8 cellular contexts compared by ENCODE assay signal in genomic region chr6:28839443-28840120, GRCh38.
DNase-seq lines count a peak whose midpoint lies in the region; ATAC-seq, FAIRE-seq and TF ChIP-seq lines count a peak whose summit lies in the region.

No MANE protein-coding gene starts in this region.

- H3K27ac ChIP-seq in heart right ventricle (no peak overlapping the region), K562 (ENCODE audit: extremely low read depth, low read depth, low read length) (peak overlapping the region; percentile 86; the same call in 1 of the 3 replicates), mesendoderm (ENCODE audit: low read depth, low read length) (no peak overlapping the region), uterus (peak overlapping the region; percentile 76 to 78)

- ATAC-seq in heart right ventricle: no peak
- no peak for ATAC-seq in left cardiac atrium
- no peak for ATAC-seq in K562
- no peak for ATAC-seq in GM21786 (IDR thresholded peaks at IDR 0.05; ENCODE audit: unreplicated experiment)

- TF ChIP-seq POLR2A in K562 (conservative IDR thresholded peaks at IDR 0.05) (no peak), uterus (IDR thresholded peaks at IDR 0.05) (no peak)

- H3K4me3 ChIP-seq in heart right ventricle: peak overlapping the region in 9 of 10 donors; percentile 49 to 75 (median 67)
- H3K4me3 ChIP-seq in K562: peak overlapping the region; percentile 74
- no peak overlapping the region for H3K4me3 ChIP-seq in mesendoderm (ENCODE audit: low read length)
- H3K4me3 ChIP-seq in uterus: peak overlapping the region; percentile 55 to 58

- intact Hi-C loops in heart right ventricle (cut with DNase I) (loop anchor here in 9 of 10 donors (2.0 to 10.0 kb wide), 8 partner anchors 23 to 178 kb away; no protein-coding TSS in a partner anchor), left cardiac atrium (cut with DNase I) (loop anchor here (5.0 to 10.0 kb wide), 6 partner anchors 58 to 753 kb away; no protein-coding TSS in a partner anchor), K562 (cut with micrococcal nuclease) (loop anchor here (2.0 to 5.0 kb wide), 4 partner anchors 31 to 748 kb away; partner anchors contain the start of gene OR2H2), uterus (cut with DNase I; ENCODE audit: low total_unique reads) (loop anchor here (10.0 kb wide), 1 partner anchor 175 kb away; no protein-coding TSS in a partner anchor)

- no peak overlapping the region for H2BK5ac ChIP-seq in mesendoderm (ENCODE audit: low read length)

- no peaks in the 10 kb centered on the region for H4K20me1 ChIP-seq in K562 (replicated peaks; ENCODE audit: control insufficient read depth, insufficient read depth, low read length)

- TF ChIP-seq RAD21 in K562 (CRISPR knock-in tag; conservative IDR thresholded peaks at IDR 0.05 in 1 of 2, IDR thresholded peaks at IDR 0.05 in 1 of 2): no peak

- no peak overlapping the region for H3K23ac ChIP-seq in mesendoderm (ENCODE audit: low read length)

- peaks cover 0 to 27% (median 18%) of the 10 kb centered on the region in 9 donors for H3K4me1 ChIP-seq in heart right ventricle
- H3K4me1 ChIP-seq in K562 (replicated peaks in 1 of 2; ENCODE audit: control insufficient read depth in 2 of 2, insufficient read depth in 2 of 2, low read length in 2 of 2): peaks cover 0 to 5% of the 10 kb centered on the region in 2 experiments; a peak in 2 of 5 replicates
- H3K4me1 ChIP-seq in mesendoderm (ENCODE audit: control insufficient read depth, low read depth, low read length): no peaks in the 10 kb centered on the region
- H3K4me1 ChIP-seq in uterus: no peaks in the 10 kb centered on the region

- CTCF ChIA-PET in K562 (lab: Yijun Ruan, JAX; ENCODE audit: low intra/inter-chr PET ratio): interaction anchor here (0.9 to 4.6 kb wide), 7 partner anchors 22 to 178 kb away, joined by 3 to 53 read pairs (median 4); no protein-coding TSS in a partner anchor

- H3K27me3 ChIP-seq in heart right ventricle (peaks cover 0 to 74% (median 46%) of the 10 kb centered on the region in 7 donors), K562 (ENCODE audit: control insufficient read depth in 2 of 2, insufficient read depth in 2 of 2, low read length in 2 of 2) (no peaks in the 10 kb centered on the region), mesendoderm (ENCODE audit: insufficient read depth, low read length, poor library complexity) (no peaks in the 10 kb centered on the region), uterus (peaks cover 0 to 12% of the 10 kb centered on the region in 2 donors)

- DNase-seq in heart right ventricle: no peak
- DNase-seq in left cardiac atrium: no peak
- no peak for DNase-seq in K562 (ENCODE audit: extremely low read depth in 1 of 4, low spot score in 3 of 4)
- DNase-seq in mesendoderm: no peak
- DNase-seq in uterus: no peak
- DNase-seq in hypothalamus (lab: John Stamatoyannopoulos, UW): no peak
- no peak for DNase-seq in activated effector memory CD4-positive, alpha-beta T cell treated with anti-CD3 and anti-CD28 coated beads, Interleukin-2, amount 50 U/mL, for 16 hours

- no peak overlapping the region for H2BK15ac ChIP-seq in mesendoderm (replicated peaks; ENCODE audit: low read depth)

- H3K9me3 ChIP-seq in heart right ventricle: no peaks in the 10 kb centered on the region
- no peaks in the 10 kb centered on the region for H3K9me3 ChIP-seq in K562 (replicated peaks; ENCODE audit: control insufficient read depth, insufficient read depth, low read depth, low read length)
- H3K9me3 ChIP-seq in uterus: no peaks in the 10 kb centered on the region

- H2BK120ac ChIP-seq in mesendoderm (ENCODE audit: low read depth, low read length): no peak overlapping the region

- H3K9me1 ChIP-seq in K562 (ENCODE audit: control insufficient read depth, insufficient read depth, low read length): no peaks in the 10 kb centered on the region

- H3K36me3 ChIP-seq in heart right ventricle: no peaks in the 10 kb centered on the region
- H3K36me3 ChIP-seq in K562 (ENCODE audit: control insufficient read depth, insufficient read depth, low read length): peaks cover 3% of the 10 kb centered on the region; the same call in 1 of the 3 replicates
- no peaks in the 10 kb centered on the region for H3K36me3 ChIP-seq in mesendoderm (ENCODE audit: control insufficient read depth, insufficient read depth, low read length)
- no peaks in the 10 kb centered on the region for H3K36me3 ChIP-seq in uterus

- TF ChIP-seq CTCF in heart right ventricle (IDR thresholded peaks at IDR 0.05): no peak
- no peak for TF ChIP-seq CTCF in K562 (IDR thresholded peaks at IDR 0.05 in 2 of 3, conservative IDR thresholded peaks at IDR 0.05 in 1 of 3; ENCODE audit: insufficient read depth in 2 of 3, low read depth in 1 of 3, low read length in 3 of 3)
- no peak for TF ChIP-seq CTCF in uterus (IDR thresholded peaks at IDR 0.05)

- H3K79me1 ChIP-seq in mesendoderm (ENCODE audit: low read length): no peaks in the 10 kb centered on the region

- peak overlapping the region; percentile 50 to 90; a peak in 3 of 4 replicates for H3K9ac ChIP-seq in K562 (ENCODE audit: insufficient read depth in 1 of 2, low read depth in 2 of 2, low read length in 2 of 2)
- peak overlapping the region; percentile 77 for H3K9ac ChIP-seq in mesendoderm (ENCODE audit: low read length)

- no peak for FAIRE-seq in K562 (lab: Jason Lieb, UNC)

- no TSS peak for BruUV-seq in K562 (replicated peaks; lab: Mats Ljungman, UMichigan)

- H4K8ac ChIP-seq in mesendoderm (ENCODE audit: low read depth, low read length): no peak overlapping the region

- peak overlapping the region; percentile 99 for H3K4me2 ChIP-seq in K562 (ENCODE audit: insufficient read depth, low read length)
- peak overlapping the region; percentile 44 for H3K4me2 ChIP-seq in mesendoderm (ENCODE audit: low read length)

- POLR2A ChIA-PET in K562 (lab: Yijun Ruan, JAX): interaction anchor here (0.5 to 1.3 kb wide), 6 partner anchors 9 to 177 kb away, joined by 3 to 4 read pairs (median 3); no protein-coding TSS in a partner anchor

- 15% methylated on average over 9 of the region's 9 CpGs for WGBS in heart right ventricle, 2 donors
- WGBS in K562 (ENCODE audit: insufficient coverage, low coverage, missing lambda C conversion rate): 9% methylated on average over 9 of the region's 9 CpGs
- no CpG with 5 or more reads among the region's 9 CpGs for WGBS in mesendoderm (ENCODE audit: extremely low coverage, insufficient coverage, low lambda C conversion rate)

- no peaks in the 10 kb centered on the region for H3K79me2 ChIP-seq in K562 (ENCODE audit: control insufficient read depth, insufficient read depth, low read length)
- H3K79me2 ChIP-seq in mesendoderm (ENCODE audit: control insufficient read depth, insufficient read depth, low read length): no peaks in the 10 kb centered on the region

- H3K56ac ChIP-seq in mesendoderm (ENCODE audit: low read length): no peak overlapping the region

- no peak overlapping the region for H4K5ac ChIP-seq in mesendoderm (ENCODE audit: low read length)

- no peak overlapping the region for H3K18ac ChIP-seq in mesendoderm (ENCODE audit: low read length)

- in situ Hi-C loops in K562 (cut with MboI): loop anchor here (5.0 to 25.0 kb wide), 3 partner anchors 178 to 748 kb away; partner anchors contain the start of gene OR2H2

- no peak overlapping the region for H3K4ac ChIP-seq in mesendoderm (ENCODE audit: low read depth, low read length)

- no peak overlapping the region for H2AK5ac ChIP-seq in mesendoderm (ENCODE audit: low read length)

- H2AFZ ChIP-seq in K562 (ENCODE audit: low read depth, low read length): peak overlapping the region; percentile 100

- no peak for TF ChIP-seq EP300 in K562 (IDR thresholded peaks at IDR 0.05; ENCODE audit: low read length)

TF ChIP-seq in K562, 482 proteins besides CTCF, POLR2A, EP300 and RAD21 (continues in another document):
- TF ChIP-seq MCM7 (IDR thresholded peaks at IDR 0.05) (peak in 1 of 2 experiments; percentile 71; a peak in 1 of 4 replicates), ZFP1 (CRISPR knock-in tag; IDR thresholded peaks at IDR 0.05) (no peak), CBX1 (IDR thresholded peaks at IDR 0.05; ENCODE audit: low read depth) (no peak), MECOM (CRISPR knock-in tag; IDR thresholded peaks at IDR 0.05) (no peak), PTRF (tag; IDR thresholded peaks at IDR 0.05) (0 out of 2 replicates have a peak, but pooled peaks have one; percentile 45), MAFK (IDR thresholded peaks at IDR 0.05; ENCODE audit: low read length) (no peak), HINFP (tag; conservative IDR thresholded peaks at IDR 0.05; ENCODE audit: low read depth) (0 out of 2 replicates have a peak, but pooled peaks have one; percentile 7), ELF1 (tag; IDR thresholded peaks at IDR 0.05) (0 out of 2 replicates have a peak, but pooled peaks have one; percentile 9), ZNF512 (tag; IDR thresholded peaks at IDR 0.05) (peak; percentile 76)

Comparison
In these comparisons a context has a peak if more than half of its experiments do, and no peak if none do; other contexts are left out.
1. H3K27ac ChIP-seq: peak in K562 (single experiment) and uterus (2 of 2); none in heart right ventricle (0 of 10) and mesendoderm (single experiment).